19 cellular contexts compared by ENCODE assay signal in the genomic region with DNA sequence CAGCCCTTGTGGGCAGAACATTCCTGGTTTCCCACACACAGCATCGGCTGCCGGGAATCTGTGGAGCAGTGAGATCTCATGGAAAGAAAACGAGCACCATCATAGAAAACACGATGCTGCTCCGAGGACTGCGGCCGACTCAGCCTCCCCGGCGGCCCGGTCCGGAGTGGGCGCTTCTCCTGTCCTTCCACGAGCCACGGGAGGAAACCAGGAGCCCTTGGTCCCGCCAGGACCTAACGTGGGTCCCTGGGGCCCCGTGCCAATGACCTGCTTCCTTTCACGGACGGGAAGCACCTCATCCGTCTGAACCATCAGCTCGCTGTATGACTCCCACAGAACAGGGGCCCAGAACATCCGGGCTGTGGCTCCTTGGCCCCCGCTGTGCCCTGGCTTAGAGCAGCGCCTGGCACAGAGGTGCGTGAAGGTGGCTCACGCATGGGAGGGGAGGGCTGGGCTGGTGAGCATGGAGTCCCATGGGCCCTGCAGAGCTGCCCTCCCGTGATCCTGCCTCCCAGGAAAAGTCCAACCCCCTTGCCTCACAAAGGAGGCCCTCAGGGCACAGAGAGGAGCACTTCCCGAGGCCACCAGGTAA.
"Had no signal": no experiment of that assay in that cellular context is flagged by ENCODE, and none has a peak within 500 bp of the region (broad histone marks: within the 10 kb centered on the region; RNA-seq: fewer than 3 reads in every experiment).

No MANE protein-coding gene starts in this region.

- H3K27me3 ChIP-seq: heart left ventricle, left lung, testis, upper lobe of right lung had no signal

- ATAC-seq: heart left ventricle; left lung; SK-N-SH treated with all-trans-retinoic acid at 6 μM for 48 hours; stimulated activated naive CD8-positive, alpha-beta T cell treated with anti-CD3 and anti-CD28 coated beads, Interleukin-15, amount 100 ng/mL, for 72 hours; upper lobe of right lung had no signal

- H3K4me1 ChIP-seq: prostate gland had no signal

- H3K27ac ChIP-seq: heart left ventricle, prostate gland, testis, upper lobe of right lung had no signal

- H3K9me3 ChIP-seq: heart left ventricle, left lung, prostate gland, testis, upper lobe of right lung had no signal

- H3K36me3 ChIP-seq: prostate gland had no signal

- H3K4me3 ChIP-seq: heart left ventricle, left lung, prostate gland, testis, upper lobe of right lung had no signal

- DNase-seq: activated B cell treated with CpG ODN at 0.5 μM for 24 hours; activated CD4-positive, alpha-beta T cell treated with anti-CD3 and anti-CD28 coated beads, Interleukin-2, amount 50 U/mL, for 1 hour; activated effector memory CD4-positive, alpha-beta T cell treated with Interleukin-2 at 50 U/mL for 16 hours; amygdala; effector CD4-positive, alpha-beta T cell; foreskin melanocyte; nucleus accumbens; stimulated activated CD4-positive, alpha-beta T cell treated with anti-CD3 and anti-CD28 coated beads, Interleukin-2, amount 100 ng/mL, for 48 hours; stimulated activated CD8-positive, alpha-beta memory T cell treated with anti-CD3 and anti-CD28 coated beads, Interleukin-4, amount 100 ng/mL, for 48 hours; stimulated activated naive CD8-positive, alpha-beta T cell treated with anti-CD3 and anti-CD28 coated beads, Interleukin-15, amount 100 ng/mL, for 72 hours; testis; upper lobe of right lung had no signal

- H3K27ac Mint-ChIP-seq: activated B cell treated with CpG ODN at 0.5 μM for 24 hours; activated naive CD8-positive, alpha-beta T cell; stimulated activated naive CD8-positive, alpha-beta T cell treated with anti-CD3 and anti-CD28 coated beads, Interleukin-15, amount 100 ng/mL, for 72 hours had no signal

- H3K27me3 Mint-ChIP-seq: activated B cell treated with CpG ODN at 0.5 μM for 24 hours; activated naive CD8-positive, alpha-beta T cell; stimulated activated naive CD8-positive, alpha-beta T cell treated with anti-CD3 and anti-CD28 coated beads, Interleukin-15, amount 100 ng/mL, for 72 hours had no signal

- H3K4me3 Mint-ChIP-seq: activated B cell treated with CpG ODN at 0.5 μM for 24 hours; activated naive CD8-positive, alpha-beta T cell; stimulated activated naive CD8-positive, alpha-beta T cell treated with anti-CD3 and anti-CD28 coated beads, Interleukin-15, amount 100 ng/mL, for 72 hours had no signal

- H3K9me3 Mint-ChIP-seq: activated B cell treated with CpG ODN at 0.5 μM for 24 hours; stimulated activated naive CD8-positive, alpha-beta T cell treated with anti-CD3 and anti-CD28 coated beads, Interleukin-15, amount 100 ng/mL, for 72 hours had no signal

- FAIRE-seq: colon, islet of Langerhans had no signal
